In genomic region chr2:154455871-154456270, GRCh38 we compare ENCODE assay signal across 11 cellular contexts.
DNase-seq lines count a peak whose midpoint lies in the region; ATAC-seq, FAIRE-seq and TF ChIP-seq lines count a peak whose summit lies in the region.
"Had no signal": no experiment of that assay in that cellular context is flagged by ENCODE, and none has a peak within 500 bp of the region (broad histone marks: within the 10 kb centered on the region; RNA-seq: fewer than 3 reads in every experiment).

No MANE protein-coding gene starts in this region.

- H3K9me3 ChIP-seq in heart left ventricle (no peaks in the 10 kb centered on the region), kidney (ENCODE audit: control insufficient read depth in 1 of 2, low read length in 2 of 2) (no peaks in the 10 kb centered on the region), thoracic aorta (no peaks in the 10 kb centered on the region)

- 32 to 45% (median 36%) methylated on average over 2 of the region's 2 CpGs for WGBS in heart left ventricle, 4 donors

- H3K4me1 Mint-ChIP-seq in activated naive CD8-positive, alpha-beta T cell treated with anti-CD3 and anti-CD28 coated beads for 36 hours: peaks cover 12% of the 10 kb centered on the region

- H3K36me3 Mint-ChIP-seq in activated naive CD8-positive, alpha-beta T cell treated with anti-CD3 and anti-CD28 coated beads for 36 hours: no peaks in the 10 kb centered on the region

- H3K36me3 ChIP-seq in heart left ventricle (no peaks in the 10 kb centered on the region), kidney (ENCODE audit: control insufficient read depth in 1 of 2, insufficient read depth in 2 of 2, low read length in 2 of 2) (no peaks in the 10 kb centered on the region), thoracic aorta (no peaks in the 10 kb centered on the region)

- H3K4me3 ChIP-seq in heart left ventricle (peak overlapping the region in 10 of 12 donors; percentile 10 to 58 (median 40)), kidney (ENCODE audit: low read length in 2 of 2) (peak overlapping the region; percentile 48 to 67), thoracic aorta (peak overlapping the region; percentile 59)

- H3K4me3 Mint-ChIP-seq in activated naive CD8-positive, alpha-beta T cell treated with anti-CD3 and anti-CD28 coated beads for 36 hours: peak overlapping the region; percentile 33

- peaks cover 0 to 13% (median 0%) of the 10 kb centered on the region in 12 donors for H3K4me1 ChIP-seq in heart left ventricle
- H3K4me1 ChIP-seq in kidney (ENCODE audit: control insufficient read depth in 1 of 2, insufficient read depth in 1 of 2, low read depth in 1 of 2, low read length in 2 of 2): no peaks in the 10 kb centered on the region
- no peaks in the 10 kb centered on the region for H3K4me1 ChIP-seq in thoracic aorta (ENCODE audit: control insufficient read depth in 1 of 2, low read depth in 2 of 2)

- ATAC-seq in heart left ventricle (no peak), left ventricle myocardium superior (no peak), thoracic aorta (ENCODE audit: insufficient number of reproducible peaks, low FRiP score, low read depth) (no peak), HG03442 (IDR thresholded peaks at IDR 0.05; ENCODE audit: unreplicated experiment) (no peak), GM19397 (IDR thresholded peaks at IDR 0.05; ENCODE audit: unreplicated experiment) (no peak)

- H3K27ac Mint-ChIP-seq in activated naive CD8-positive, alpha-beta T cell treated with anti-CD3 and anti-CD28 coated beads for 36 hours: no peak overlapping the region

- TF ChIP-seq CTCF in heart left ventricle (IDR thresholded peaks at IDR 0.05) (no peak), kidney (IDR thresholded peaks at IDR 0.05; ENCODE audit: borderline replicate concordance, extremely low read depth, insufficient read depth) (no peak), thoracic aorta (IDR thresholded peaks at IDR 0.05) (no peak)

- DNase-seq in heart left ventricle: no peak
- no peak for DNase-seq in left ventricle myocardium superior
- no peak for DNase-seq in activated naive CD8-positive, alpha-beta T cell treated with anti-CD3 and anti-CD28 coated beads for 36 hours
- DNase-seq in kidney: no peak
- DNase-seq in thoracic aorta (ENCODE audit: low spot score): no peak
- no peak for DNase-seq in UCSD-AML1 (lab: John Stamatoyannopoulos, UW; ENCODE audit: unreplicated experiment)
- DNase-seq: erythroblast; NCI-H1105 treated with DMSO at 0.1 percent for 48 hours; stimulated activated CD8-positive, alpha-beta memory T cell treated with anti-CD3 and anti-CD28 coated beads, Interleukin-4, amount 100 ng/mL, for 48 hours had no signal

- no peaks in the 10 kb centered on the region for H3K9me3 Mint-ChIP-seq in activated naive CD8-positive, alpha-beta T cell treated with anti-CD3 and anti-CD28 coated beads for 36 hours

- peak; percentile 84 for FAIRE-seq in kidney (lab: Jason Lieb, UNC)

- no peaks in the 10 kb centered on the region for H3K27me3 ChIP-seq in heart left ventricle
- no peaks in the 10 kb centered on the region for H3K27me3 ChIP-seq in thoracic aorta (replicated peaks; ENCODE audit: insufficient read depth)

- H3K27ac ChIP-seq in heart left ventricle (no peak overlapping the region), kidney (ENCODE audit: low read depth in 2 of 2, low read length in 2 of 2) (no peak overlapping the region), thoracic aorta (no peak overlapping the region)

- no peak for TF ChIP-seq POLR2A in heart left ventricle (IDR thresholded peaks at IDR 0.05)

- intact Hi-C loops in heart left ventricle (cut with DNase I): loop anchor here in 7 of 10 donors (10.0 kb wide), 3 partner anchors 159 to 769 kb away; no protein-coding TSS in a partner anchor
- intact Hi-C loops in left ventricle myocardium superior (cut with micrococcal nuclease): no loop called here
- intact Hi-C loops in kidney (cut with DNase I): no loop called here

- H3K27me3 Mint-ChIP-seq in activated naive CD8-positive, alpha-beta T cell treated with anti-CD3 and anti-CD28 coated beads for 36 hours: no peaks in the 10 kb centered on the region

- no peak overlapping the region for H3K9ac ChIP-seq in kidney (ENCODE audit: low read length in 2 of 2)

Comparison
In these comparisons a context has a peak if more than half of its experiments do, and no peak if none do; other contexts are left out.
1. intact Hi-C loops: an anchor here in heart left ventricle (10.0 kb wide); none called in left ventricle myocardium superior and kidney.